In the genomic region with DNA sequence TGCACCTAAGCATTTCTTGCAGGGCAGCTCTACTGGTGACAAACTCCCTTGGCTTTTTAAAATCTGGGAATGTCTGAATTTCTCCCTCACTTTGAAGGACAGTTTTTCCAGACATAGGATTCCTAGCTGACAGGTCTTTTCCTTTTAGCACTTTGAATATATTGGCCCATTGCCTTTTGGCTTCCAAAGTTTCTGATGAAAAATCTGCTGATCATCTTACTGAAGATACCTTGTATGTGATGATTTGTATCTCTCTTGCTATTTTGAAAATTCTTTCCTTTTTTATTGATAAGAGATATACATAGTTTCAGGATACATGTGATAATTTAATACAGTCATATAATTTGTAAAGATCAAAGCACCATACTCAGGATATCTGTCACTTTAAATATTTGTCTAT, we compare ENCODE assay signal across 26 cellular contexts.
"Had no signal": no experiment of that assay in that cellular context is flagged by ENCODE, and none has a peak within 500 bp of the region (broad histone marks: within the 10 kb centered on the region; RNA-seq: fewer than 3 reads in every experiment).

No MANE protein-coding gene starts in this region.

- DNase-seq: activated CD4-positive, alpha-beta memory T cell treated with anti-CD3 and anti-CD28 coated beads, Interleukin-2, amount 10 ng/mL, durations not matched to agents 7 days and 5 days; activated CD4-positive, alpha-beta T cell treated with anti-CD3 and anti-CD28 coated beads for 1 hour; activated CD4-positive, alpha-beta T cell treated with anti-CD3 and anti-CD28 coated beads, Interleukin-2, amount 10 ng/mL, durations not matched to agents 7 days and 5 days; activated CD8-positive, alpha-beta memory T cell treated with anti-CD3 and anti-CD28 coated beads, Interleukin-2, amount 50 U/mL, for 48 hours; activated gamma-delta T cell; activated naive CD4-positive, alpha-beta T cell treated with anti-CD3 and anti-CD28 coated beads, Interleukin-2, amount 10 ng/mL, durations not matched to agents 7 days and 5 days; activated naive CD8-positive, alpha-beta T cell treated with anti-CD3 and anti-CD28 coated beads, Interleukin-2, amount 10 ng/mL, durations not matched to agents 7 days and 5 days; activated T-cell treated with anti-CD3 and anti-CD28 coated beads, Interleukin-2, amount 50 U/mL, for 24 hours; cerebellar nuclear complex; colonic mucosa; effector CD8-positive, alpha-beta T cell; erythroblast; gastrocnemius medialis; glutamatergic neuron; left cardiac atrium; left ventricle myocardium superior; mammary epithelial cell; stimulated activated CD4-positive, alpha-beta T cell treated with anti-CD3 and anti-CD28 coated beads, Interleukin-12 subunit alpha, Interleukin-12 subunit beta, amount 100 ng/mL, for 4 hours; stimulated activated CD4-positive, alpha-beta T cell treated with anti-CD3 and anti-CD28 coated beads, Interleukin-4, amount 100 ng/mL, for 1 hour; trophoblast cell had no signal

- FAIRE-seq: keratinocyte, urothelium cell line had no signal

- H3K4me3 Mint-ChIP-seq: activated CD4-positive, alpha-beta memory T cell treated with anti-CD3 and anti-CD28 coated beads, Interleukin-2, amount 10 ng/mL, durations not matched to agents 7 days and 5 days; activated CD4-positive, alpha-beta T cell treated with anti-CD3 and anti-CD28 coated beads, Interleukin-2, amount 10 ng/mL, durations not matched to agents 7 days and 5 days; activated naive CD4-positive, alpha-beta T cell treated with anti-CD3 and anti-CD28 coated beads, Interleukin-2, amount 10 ng/mL, durations not matched to agents 7 days and 5 days; activated naive CD8-positive, alpha-beta T cell treated with anti-CD3 and anti-CD28 coated beads, Interleukin-2, amount 10 ng/mL, durations not matched to agents 7 days and 5 days; activated T-cell treated with anti-CD3 and anti-CD28 coated beads, Interleukin-2, amount 50 U/mL, for 24 hours; brain; nephron; stimulated activated naive CD8-positive, alpha-beta T cell treated with anti-CD3 and anti-CD28 coated beads, Interleukin-15, Interleukin-2, amounts not matched to agents 100 ng/mL and 50 ng/mL, for 24 hours had no signal

- ATAC-seq: gastrocnemius medialis, left cardiac atrium, left ventricle myocardium superior, sciatic nerve had no signal

- H3K27ac Mint-ChIP-seq: activated CD4-positive, alpha-beta memory T cell treated with anti-CD3 and anti-CD28 coated beads, Interleukin-2, amount 10 ng/mL, durations not matched to agents 7 days and 5 days; activated CD4-positive, alpha-beta T cell treated with anti-CD3 and anti-CD28 coated beads, Interleukin-2, amount 10 ng/mL, durations not matched to agents 7 days and 5 days; activated naive CD4-positive, alpha-beta T cell treated with anti-CD3 and anti-CD28 coated beads, Interleukin-2, amount 10 ng/mL, durations not matched to agents 7 days and 5 days; activated naive CD8-positive, alpha-beta T cell treated with anti-CD3 and anti-CD28 coated beads, Interleukin-2, amount 10 ng/mL, durations not matched to agents 7 days and 5 days; activated T-cell treated with anti-CD3 and anti-CD28 coated beads, Interleukin-2, amount 50 U/mL, for 24 hours; brain; nephron; stimulated activated naive CD8-positive, alpha-beta T cell treated with anti-CD3 and anti-CD28 coated beads, Interleukin-15, Interleukin-2, amounts not matched to agents 100 ng/mL and 50 ng/mL, for 24 hours had no signal

- H3K27me3 Mint-ChIP-seq: activated CD4-positive, alpha-beta memory T cell treated with anti-CD3 and anti-CD28 coated beads, Interleukin-2, amount 10 ng/mL, durations not matched to agents 7 days and 5 days; activated CD4-positive, alpha-beta T cell treated with anti-CD3 and anti-CD28 coated beads, Interleukin-2, amount 10 ng/mL, durations not matched to agents 7 days and 5 days; activated naive CD4-positive, alpha-beta T cell treated with anti-CD3 and anti-CD28 coated beads, Interleukin-2, amount 10 ng/mL, durations not matched to agents 7 days and 5 days; activated naive CD8-positive, alpha-beta T cell treated with anti-CD3 and anti-CD28 coated beads, Interleukin-2, amount 10 ng/mL, durations not matched to agents 7 days and 5 days; activated T-cell treated with anti-CD3 and anti-CD28 coated beads, Interleukin-2, amount 50 U/mL, for 24 hours; stimulated activated naive CD8-positive, alpha-beta T cell treated with anti-CD3 and anti-CD28 coated beads, Interleukin-15, Interleukin-2, amounts not matched to agents 100 ng/mL and 50 ng/mL, for 24 hours had no signal

- H3K4me1 Mint-ChIP-seq: activated CD4-positive, alpha-beta memory T cell treated with anti-CD3 and anti-CD28 coated beads, Interleukin-2, amount 10 ng/mL, durations not matched to agents 7 days and 5 days; activated CD4-positive, alpha-beta T cell treated with anti-CD3 and anti-CD28 coated beads, Interleukin-2, amount 10 ng/mL, durations not matched to agents 7 days and 5 days; activated naive CD4-positive, alpha-beta T cell treated with anti-CD3 and anti-CD28 coated beads, Interleukin-2, amount 10 ng/mL, durations not matched to agents 7 days and 5 days; brain; nephron had no signal
